1 cellular context compared by ENCODE assay signal in genomic region chr5:56093970-56094369, GRCh38.
TF ChIP-seq lines count a peak whose summit lies in the region.

No MANE protein-coding gene starts in this region.

TF ChIP-seq in K562, 482 proteins besides CTCF, POLR2A, EP300 and RAD21 (continued from another document):
- TF ChIP-seq RERE (CRISPR knock-in tag; IDR thresholded peaks at IDR 0.05; ENCODE audit: borderline replicate concordance) = no peak
TF ChIP-seq in K562: peak in this region for 1.
